In the genomic region with DNA sequence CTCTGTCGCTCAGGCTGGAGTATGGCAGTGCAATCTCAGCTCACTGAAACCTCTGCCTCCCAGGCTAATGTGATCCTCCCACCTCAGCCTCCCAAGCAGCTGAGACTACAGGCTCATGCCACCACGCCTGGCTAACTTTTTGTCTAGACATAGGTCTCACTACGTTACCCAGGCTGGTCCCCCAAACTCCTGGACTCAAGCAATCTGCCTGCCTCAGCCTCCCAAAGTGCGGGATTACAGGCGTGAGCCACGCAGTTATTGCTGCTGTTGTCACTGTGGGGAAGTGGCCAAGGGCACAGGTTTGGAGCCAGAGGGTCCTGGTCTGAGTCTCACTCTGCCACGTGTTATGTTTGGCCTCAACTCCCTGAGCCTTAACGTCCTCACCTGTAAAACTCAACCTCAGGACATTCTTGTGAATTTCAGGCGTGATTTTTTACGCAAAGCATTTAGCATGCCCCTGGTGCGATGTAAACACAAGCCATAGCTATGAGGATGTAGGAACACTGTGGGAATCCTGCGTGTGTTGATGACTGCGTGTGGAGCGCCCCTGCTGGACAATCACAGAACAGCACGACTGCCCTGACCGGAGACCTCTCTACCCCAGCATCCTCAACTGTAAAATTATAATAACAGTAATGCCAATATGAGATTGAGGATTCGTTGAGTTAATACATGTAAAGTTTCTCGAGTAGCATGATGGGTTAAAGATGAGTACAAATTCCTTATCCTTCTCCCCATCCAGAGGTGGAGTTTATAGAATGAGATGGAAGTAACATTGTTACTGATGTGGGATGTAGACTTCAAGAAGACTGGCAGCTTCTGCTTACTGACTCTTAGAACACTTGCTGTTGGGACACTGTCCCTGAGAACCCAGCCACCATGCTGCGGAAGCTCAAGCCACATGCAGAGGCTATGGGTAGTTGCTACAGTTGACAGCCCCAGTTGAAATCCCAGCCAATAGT, we compare ENCODE assay signal across 8 cellular contexts.
DNase-seq lines count a peak whose midpoint lies in the region; TF ChIP-seq lines count a peak whose summit lies in the region.

No MANE protein-coding gene starts in this region.

- H3K27me3 ChIP-seq in tibial artery: peaks cover 0 to 10% of the 10 kb centered on the region in 2 donors

- TF ChIP-seq CTCF in NB4 (IDR thresholded peaks at IDR 0.05; ENCODE audit: low read depth, low read length) (peak; percentile 100), epithelial cell of esophagus (IDR thresholded peaks at IDR 0.05; ENCODE audit: insufficient read depth, low read depth, low read length, missing control alignments) (peak; percentile 95), nephron progenitor cell (IDR thresholded peaks at IDR 0.05) (peak; percentile 86), tibial artery (IDR thresholded peaks at IDR 0.05) (peak; percentile 70 to 90)

- no peak overlapping the region for H3K4me3 Mint-ChIP-seq in nephron progenitor cell

- no peaks in the 10 kb centered on the region for H3K4me1 ChIP-seq in tibial artery

- DNase-seq in EL (peak; percentile 41), NB4 (ENCODE audit: low read depth) (peak; percentile 64), epithelial cell of esophagus (ENCODE audit: low read depth) (peak; percentile 51), nephron progenitor cell (peak; percentile 77), tibial artery (peak; percentile 62 to 68), NCI-H187 (lab: John Stamatoyannopoulos, UW) (no peak), SIG-M5 (lab: John Stamatoyannopoulos, UW) (no peak)
- DNase-seq in activated CD8-positive, alpha-beta memory T cell treated with anti-CD3 and anti-CD28 coated beads for 24 hours: peak; percentile 85

- no peak overlapping the region for H3K27ac Mint-ChIP-seq in nephron progenitor cell

- peaks cover 8% of the 10 kb centered on the region for H3K4me1 Mint-ChIP-seq in nephron progenitor cell

- peaks cover 48% of the 10 kb centered on the region for H3K27me3 Mint-ChIP-seq in nephron progenitor cell (ENCODE audit: low read depth, poor library complexity)

- TF ChIP-seq POLR2A in NB4 (IDR thresholded peaks at IDR 0.05; ENCODE audit: extremely low read depth, insufficient read length): no peak

- H3K9me3 Mint-ChIP-seq in nephron progenitor cell: no peaks in the 10 kb centered on the region

- H3K36me3 ChIP-seq in tibial artery: no peaks in the 10 kb centered on the region

- no peak overlapping the region for H3K27ac ChIP-seq in tibial artery

- no peaks in the 10 kb centered on the region for H3K36me3 Mint-ChIP-seq in nephron progenitor cell (ENCODE audit: low read depth)

- no peaks in the 10 kb centered on the region for H3K9me3 ChIP-seq in tibial artery

- H3K4me3 ChIP-seq in NB4 (ENCODE audit: low read depth, low read length) (no peak overlapping the region), epithelial cell of esophagus (ENCODE audit: low read length) (no peak overlapping the region), tibial artery (no peak overlapping the region)

- intact Hi-C loops in tibial artery (cut with DNase I; ENCODE audit: low total_unique reads): no loop called here

Comparison
In these comparisons a context has a peak if more than half of its experiments do, and no peak if none do; other contexts are left out.
1. DNase-seq: peak in EL (single experiment), NB4 (single experiment), activated CD8-positive, alpha-beta memory T cell treated with anti-CD3 and anti-CD28 coated beads for 24 hours (single experiment), epithelial cell of esophagus (single experiment), nephron progenitor cell (single experiment) and tibial artery (2 of 2); none in NCI-H187 (0 of 2) and SIG-M5 (single experiment).
2. Peak in every context shown above with its lines, with median percentiles within 50 percentile points of each other: CTCF ChIP-seq.